ENCODE assay signal across 1 cellular context in genomic region chr11:64355078-64355940, GRCh38.
TF ChIP-seq lines count a peak whose summit lies in the region.

No MANE protein-coding gene starts in this region.

TF ChIP-seq in HepG2, 621 proteins besides CTCF, POLR2A, EP300 and RAD21 (continued from another document and continues in another):
- no peak for TF ChIP-seq WIZ (CRISPR knock-in tag; IDR thresholded peaks at IDR 0.05)
- no peak for TF ChIP-seq FOXK2 (IDR thresholded peaks at IDR 0.05)
- TF ChIP-seq MEIS1 (CRISPR knock-in tag; IDR thresholded peaks at IDR 0.05; ENCODE audit: borderline replicate concordance), result no peak; the same call in 1 of the 2 replicates
- TF ChIP-seq SALL2 (CRISPR knock-in tag; IDR thresholded peaks at IDR 0.05), result peak; percentile 66
- peak; percentile 73; the same call in 1 of the 2 replicates for TF ChIP-seq TSC22D2 (CRISPR knock-in tag; IDR thresholded peaks at IDR 0.05; ENCODE audit: borderline replicate concordance)
- peak; percentile 92 for TF ChIP-seq ZBTB7B (CRISPR knock-in tag; IDR thresholded peaks at IDR 0.05)
- no peak for TF ChIP-seq RERE (CRISPR knock-in tag; IDR thresholded peaks at IDR 0.05; ENCODE audit: low read depth)
- no peak for TF ChIP-seq MAF1 (CRISPR knock-in tag; IDR thresholded peaks at IDR 0.05; ENCODE audit: borderline replicate concordance)
- no peak for TF ChIP-seq ZNF660 (CRISPR knock-in tag; IDR thresholded peaks at IDR 0.05; ENCODE audit: borderline replicate concordance, low read depth)
- TF ChIP-seq HOMEZ (CRISPR knock-in tag; IDR thresholded peaks at IDR 0.05; ENCODE audit: low read depth), result peak; percentile 52; the same call in 1 of the 2 replicates
- TF ChIP-seq ZNF20 (CRISPR knock-in tag; IDR thresholded peaks at IDR 0.05), result no peak
- peak; percentile 74 for TF ChIP-seq ELF1 (CRISPR knock-in tag; IDR thresholded peaks at IDR 0.05)
- TF ChIP-seq ZUFSP (CRISPR knock-in tag; IDR thresholded peaks at IDR 0.05; ENCODE audit: borderline replicate concordance), result no peak
- no peak for TF ChIP-seq FIP1L1 (IDR thresholded peaks at IDR 0.05; ENCODE audit: borderline replicate concordance, insufficient read depth, low read depth, low read length)
- no peak for TF ChIP-seq TBP (CRISPR knock-in tag; IDR thresholded peaks at IDR 0.05)
- TF ChIP-seq ZNF251 (CRISPR knock-in tag; IDR thresholded peaks at IDR 0.05), result no peak
- no peak for TF ChIP-seq TBL1XR1 (IDR thresholded peaks at IDR 0.05; ENCODE audit: borderline replicate concordance, low read length, partially characterized antibody)
- TF ChIP-seq ZNF138 (CRISPR knock-in tag; IDR thresholded peaks at IDR 0.05; ENCODE audit: low read depth), result no peak
- peak; percentile 37; the same call in 1 of the 2 replicates for TF ChIP-seq PITX1 (CRISPR knock-in tag; IDR thresholded peaks at IDR 0.05)
- no peak for TF ChIP-seq ZNF317 (CRISPR knock-in tag; IDR thresholded peaks at IDR 0.05)
- TF ChIP-seq ZMYM3 (CRISPR knock-in tag; IDR thresholded peaks at IDR 0.05), result 0 out of 2 replicates have a peak, but pooled peaks have one; percentile 54
- TF ChIP-seq SKI (IDR thresholded peaks at IDR 0.05; ENCODE audit: partially characterized antibody), result no peak
- TF ChIP-seq ZNF12 (CRISPR knock-in tag; IDR thresholded peaks at IDR 0.05), result no peak
- peak; percentile 64 for TF ChIP-seq ZNF501 (CRISPR knock-in tag; IDR thresholded peaks at IDR 0.05)
- TF ChIP-seq ZNF382 (CRISPR knock-in tag; IDR thresholded peaks at IDR 0.05; ENCODE audit: borderline replicate concordance), result no peak
- TF ChIP-seq ZNF205 (CRISPR knock-in tag; IDR thresholded peaks at IDR 0.05), result peak; percentile 46; the same call in 1 of the 2 replicates
- TF ChIP-seq ZNF33B (CRISPR knock-in tag; IDR thresholded peaks at IDR 0.05), result no peak
- no peak for TF ChIP-seq HDAC6 (IDR thresholded peaks at IDR 0.05; ENCODE audit: low read depth, low read length)
- no peak for TF ChIP-seq KLF12 (CRISPR knock-in tag; IDR thresholded peaks at IDR 0.05; ENCODE audit: borderline replicate concordance)
- no peak for TF ChIP-seq ZNF75D (CRISPR knock-in tag; IDR thresholded peaks at IDR 0.05; ENCODE audit: borderline replicate concordance)
- TF ChIP-seq TERF1 (CRISPR knock-in tag; IDR thresholded peaks at IDR 0.05), result no peak
- TF ChIP-seq ZNF577 (CRISPR knock-in tag; IDR thresholded peaks at IDR 0.05; ENCODE audit: borderline replicate concordance, low read depth), result no peak
- no peak for TF ChIP-seq ZFP82 (CRISPR knock-in tag; IDR thresholded peaks at IDR 0.05; ENCODE audit: borderline replicate concordance)
- no peak for TF ChIP-seq ZNF292 (CRISPR knock-in tag; IDR thresholded peaks at IDR 0.05; ENCODE audit: borderline replicate concordance, low read depth)
- TF ChIP-seq ZNF780A (CRISPR knock-in tag; IDR thresholded peaks at IDR 0.05), result no peak
- TF ChIP-seq ATF7 (IDR thresholded peaks at IDR 0.05), result no peak
- no peak for TF ChIP-seq ATF7 (CRISPR knock-in tag; IDR thresholded peaks at IDR 0.05)
- TF ChIP-seq ZNF446 (CRISPR knock-in tag; IDR thresholded peaks at IDR 0.05), result no peak
- TF ChIP-seq SETDB1 (CRISPR knock-in tag; IDR thresholded peaks at IDR 0.05; ENCODE audit: borderline replicate concordance), result no peak
- no peak for TF ChIP-seq ZNF253 (CRISPR knock-in tag; IDR thresholded peaks at IDR 0.05; ENCODE audit: borderline replicate concordance)
- TF ChIP-seq SNAPC2 (CRISPR knock-in tag; IDR thresholded peaks at IDR 0.05), result no peak
- TF ChIP-seq ZNF816 (CRISPR knock-in tag; IDR thresholded peaks at IDR 0.05; ENCODE audit: borderline replicate concordance), result no peak
- TF ChIP-seq ZNF550 (CRISPR knock-in tag; IDR thresholded peaks at IDR 0.05; ENCODE audit: borderline replicate concordance), result no peak
- TF ChIP-seq NPAS2 (CRISPR knock-in tag; IDR thresholded peaks at IDR 0.05; ENCODE audit: borderline replicate concordance), result no peak
- TF ChIP-seq HOXD1 (CRISPR knock-in tag; IDR thresholded peaks at IDR 0.05), result 0 out of 2 replicates have a peak, but pooled peaks have one; percentile 45
- TF ChIP-seq CREB3 (CRISPR knock-in tag; IDR thresholded peaks at IDR 0.05), result no peak
- peak; percentile 47 for TF ChIP-seq RARA (CRISPR knock-in tag; IDR thresholded peaks at IDR 0.05)
- peak; percentile 41; the same call in 1 of the 2 replicates for TF ChIP-seq ZBTB25 (CRISPR knock-in tag; IDR thresholded peaks at IDR 0.05)
- 0 out of 2 replicates have a peak, but pooled peaks have one; percentile 15 for TF ChIP-seq KDM6A (CRISPR knock-in tag; IDR thresholded peaks at IDR 0.05; ENCODE audit: low read depth)
- TF ChIP-seq ETV6 (CRISPR knock-in tag; conservative IDR thresholded peaks at IDR 0.05), result no peak
- peak; percentile 77 for TF ChIP-seq PPARG (CRISPR knock-in tag; conservative IDR thresholded peaks at IDR 0.05)
- TF ChIP-seq ZNF274 (CRISPR knock-in tag; IDR thresholded peaks at IDR 0.05), result no peak
- TF ChIP-seq ZNF232 (CRISPR knock-in tag; IDR thresholded peaks at IDR 0.05; ENCODE audit: borderline replicate concordance), result no peak
- TF ChIP-seq ZNF121 (CRISPR knock-in tag; IDR thresholded peaks at IDR 0.05), result 0 out of 2 replicates have a peak, but pooled peaks have one; percentile 26
- no peak for TF ChIP-seq ZNF17 (CRISPR knock-in tag; IDR thresholded peaks at IDR 0.05)
- no peak for TF ChIP-seq TIGD3 (CRISPR knock-in tag; IDR thresholded peaks at IDR 0.05; ENCODE audit: borderline replicate concordance)
- TF ChIP-seq BRD4 (CRISPR knock-in tag; IDR thresholded peaks at IDR 0.05), result no peak
- TF ChIP-seq PTBP1 (IDR thresholded peaks at IDR 0.05; ENCODE audit: low read depth, low read length, poor library complexity, severe bottlenecking), result no peak
- no peak for TF ChIP-seq ZNF761 (CRISPR knock-in tag; conservative IDR thresholded peaks at IDR 0.05)
- no peak for TF ChIP-seq PREB (CRISPR knock-in tag; IDR thresholded peaks at IDR 0.05)
- no peak for TF ChIP-seq ASH2L (IDR thresholded peaks at IDR 0.05; ENCODE audit: insufficient read length, low read depth, low read length)
